8 cellular contexts compared by ENCODE assay signal in the genomic region with DNA sequence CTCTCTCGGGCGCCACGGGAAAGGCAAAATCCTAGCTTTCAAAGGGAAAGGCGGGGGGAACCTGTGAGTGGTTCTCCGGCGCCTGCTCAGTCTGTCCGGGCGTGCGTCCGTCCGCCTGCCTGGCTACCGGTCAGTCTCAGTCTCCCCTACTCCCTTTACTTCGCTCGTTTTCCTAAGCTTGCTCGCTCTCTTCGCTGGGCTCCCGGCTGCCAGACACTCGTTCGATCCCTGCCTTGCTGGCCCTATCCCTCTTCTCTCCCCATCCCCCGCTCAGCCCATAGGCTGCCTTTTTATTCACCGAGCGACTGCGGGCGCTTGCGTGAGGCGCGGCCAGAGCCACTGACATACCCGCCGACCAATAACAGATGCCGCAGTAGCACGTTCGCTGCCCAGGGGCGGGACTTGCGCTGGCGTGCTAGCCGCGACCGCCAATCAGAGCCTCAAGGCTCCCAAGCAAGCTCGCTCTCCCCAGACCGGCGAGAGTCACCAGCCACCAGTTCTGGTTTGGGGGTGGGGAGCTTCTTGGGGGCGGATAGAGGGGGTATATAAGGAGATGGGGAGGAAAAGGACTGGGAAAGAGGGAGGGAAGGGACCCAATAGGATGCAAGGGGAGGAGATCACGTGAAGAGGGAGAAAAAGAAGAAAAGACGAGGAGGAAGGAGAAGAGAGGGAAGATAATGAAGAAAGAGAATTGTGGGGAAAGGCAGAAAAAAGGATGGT. TPM values are rescaled to one million over a fixed set of nuclear protein-coding genes. Genes with fewer than 3 reads are reported as not detected.
DNase-seq lines count a peak whose midpoint lies in the region; ATAC-seq and TF ChIP-seq lines count a peak whose summit lies in the region.

No MANE protein-coding gene starts in this region.

- H3K4me3 ChIP-seq in ACC112 (ENCODE audit: low read depth, low read length) (peak overlapping the region; percentile 93), WERI-Rb-1 (ENCODE audit: low read depth, low read length) (peak overlapping the region; percentile 55), mammary epithelial cell (replicated peaks in 1 of 3; ENCODE audit: insufficient read depth in 1 of 3, low read depth in 2 of 3, low read length in 3 of 3) (peak overlapping the region; percentile 66 to 81 (median 78)), iPS-20b (ENCODE audit: low read length) (peak overlapping the region; percentile 88), skeletal muscle tissue (ENCODE audit: low read length in 3 of 3) (peak overlapping the region; percentile 76 to 94 (median 83))

- 60% methylated on average over 1 of the region's 44 CpGs for WGBS in mammary epithelial cell (ENCODE audit: low coverage, missing lambda C conversion rate)

- H3K4me1 ChIP-seq in ACC112 (ENCODE audit: control insufficient read depth, insufficient read depth, low read length, unreplicated experiment) (peaks cover 4% of the 10 kb centered on the region), mammary epithelial cell (ENCODE audit: insufficient read depth, low read length) (peaks cover 16% of the 10 kb centered on the region), iPS-20b (ENCODE audit: insufficient read depth, low read length) (peaks cover 23% of the 10 kb centered on the region; the same call in 1 of the 2 replicates), skeletal muscle tissue (ENCODE audit: control insufficient read depth in 3 of 3, insufficient read depth in 3 of 3, low read length in 3 of 3) (peaks cover 5 to 10% (median 7%) of the 10 kb centered on the region in 3 donors)

- dilution Hi-C loops in mammary epithelial cell (cut with HindIII; ENCODE audit: low sequenced_read_pairs): no loop called here

- peak overlapping the region; percentile 53 for H3K4me2 ChIP-seq in mammary epithelial cell (ENCODE audit: insufficient read depth, low read depth, low read length)

- H3K36me3 ChIP-seq in ACC112 (ENCODE audit: insufficient read depth, low read length) (no peaks in the 10 kb centered on the region), WERI-Rb-1 (no peaks in the 10 kb centered on the region), mammary epithelial cell (ENCODE audit: insufficient read depth, low read length) (no peaks in the 10 kb centered on the region), iPS-20b (ENCODE audit: insufficient read depth, low read depth, low read length) (no peaks in the 10 kb centered on the region), skeletal muscle tissue (ENCODE audit: control insufficient read depth in 3 of 3, insufficient read depth in 3 of 3, low read length in 3 of 3) (no peaks in the 10 kb centered on the region)

- CTCF ChIA-PET in mammary epithelial cell (lab: Charles Lee; ENCODE audit: low non-redundant PET): no interaction called here

- in situ Hi-C loops in mammary epithelial cell (cut with MboI; ENCODE audit: low sequenced_read_pairs in 2 of 2): no loop called here

- H3K27me3 ChIP-seq in ACC112 (ENCODE audit: insufficient read depth, low read length): no peaks in the 10 kb centered on the region
- no peaks in the 10 kb centered on the region for H3K27me3 ChIP-seq in WERI-Rb-1 (ENCODE audit: insufficient read depth, low read depth, severe bottlenecking)
- H3K27me3 ChIP-seq in mammary epithelial cell (ENCODE audit: insufficient read depth, low read length): no peaks in the 10 kb centered on the region
- no peaks in the 10 kb centered on the region for H3K27me3 ChIP-seq in iPS-20b (ENCODE audit: insufficient read depth, low read length)
- H3K27me3 ChIP-seq in skeletal muscle tissue (ENCODE audit: control insufficient read depth in 3 of 3, insufficient read depth in 3 of 3, low read length in 3 of 3): no peaks in the 10 kb centered on the region

- no peaks in the 10 kb centered on the region for H4K20me1 ChIP-seq in mammary epithelial cell (ENCODE audit: insufficient read depth, low read length)

- DNase-seq in NCI-H2196 (lab: John Stamatoyannopoulos, UW; ENCODE audit: unreplicated experiment): peak; percentile 86
- DNase-seq in WERI-Rb-1: peak; percentile 93
- peak; percentile 89 for DNase-seq in mammary epithelial cell

- no peak for TF ChIP-seq CTCF in WERI-Rb-1 (IDR thresholded peaks at IDR 0.05; ENCODE audit: low read depth, low read length)
- TF ChIP-seq CTCF in mammary epithelial cell (conservative IDR thresholded peaks at IDR 0.05 in 1 of 2, IDR thresholded peaks at IDR 0.05 in 1 of 2; ENCODE audit: extremely low read depth in 1 of 2, insufficient read depth in 1 of 2, low read depth in 1 of 2, low read length in 2 of 2): no peak

- H2AFZ ChIP-seq in ACC112 (ENCODE audit: low read length, unreplicated experiment) (peak overlapping the region; percentile 52), mammary epithelial cell (ENCODE audit: low read depth, low read length) (peak overlapping the region; percentile 61)

- H3K9ac ChIP-seq in mammary epithelial cell (ENCODE audit: insufficient read depth, low read length) (peak overlapping the region; percentile 92), iPS-20b (ENCODE audit: low read depth, low read length) (peak overlapping the region; percentile 85), skeletal muscle tissue (ENCODE audit: low read depth in 1 of 3, low read length in 3 of 3) (peak overlapping the region; percentile 74 to 88 (median 87))

- ATAC-seq in GM18868 (IDR thresholded peaks at IDR 0.05; ENCODE audit: unreplicated experiment): peak; percentile 87
- peak; percentile 96 for ATAC-seq in HG03103 (IDR thresholded peaks at IDR 0.05; ENCODE audit: low read depth, unreplicated experiment)

- H3K27ac ChIP-seq in ACC112 (ENCODE audit: low read depth, low read length) (peak overlapping the region; percentile 77), WERI-Rb-1 (peak overlapping the region; percentile 95), mammary epithelial cell (ENCODE audit: insufficient read depth, low read depth, low read length) (peak overlapping the region; percentile 90), iPS-20b (ENCODE audit: low read length) (peak overlapping the region; percentile 40), skeletal muscle tissue (ENCODE audit: low read depth, low read length) (peak overlapping the region; percentile 79)

- no TSS peak for BruUV-seq in mammary epithelial cell (replicated peaks; lab: Mats Ljungman, UMichigan)

- intact Hi-C loops in mammary epithelial cell (cut with micrococcal nuclease): loop anchor here (1.0 to 5.0 kb wide), 2 partner anchors 30 to 162 kb away; a partner anchor contains a TSS

- H3K79me2 ChIP-seq in ACC112 (ENCODE audit: control insufficient read depth, insufficient read depth, low read length, unreplicated experiment) (peaks cover 21% of the 10 kb centered on the region), mammary epithelial cell (ENCODE audit: insufficient read depth, low read length) (peaks cover 44% of the 10 kb centered on the region)

- H3K9me3 ChIP-seq in WERI-Rb-1 (ENCODE audit: severe bottlenecking) (no peaks in the 10 kb centered on the region), mammary epithelial cell (replicated peaks; ENCODE audit: insufficient read depth, low read length) (no peaks in the 10 kb centered on the region), iPS-20b (ENCODE audit: insufficient read depth, low read depth, low read length) (no peaks in the 10 kb centered on the region), skeletal muscle tissue (ENCODE audit: control insufficient read depth in 3 of 3, low read length in 3 of 3) (no peaks in the 10 kb centered on the region)

RNA-seq across cellular contexts. Expression of a gene that starts 30.0 kb away (rescaled TPM):
- total RNA-seq in mammary epithelial cell (10 to 100 TPM; 25.7 to 34.0 TPM), skeletal muscle tissue (16.2 TPM)
- 15.6 TPM for polyA plus RNA-seq in mammary epithelial cell
- polyA minus RNA-seq in mammary epithelial cell: 37.5 TPM

Comparison
In these comparisons a context has a peak if more than half of its experiments do, and no peak if none do; other contexts are left out.
1. Peak in every context shown above with its lines: DNase-seq, ATAC-seq, H3K4me3 ChIP-seq and H3K27ac ChIP-seq.
2. H3K27ac ChIP-seq: peak in every context shown above with its lines; median percentile 95 in WERI-Rb-1; 90 in mammary epithelial cell; 79 in skeletal muscle tissue; 77 in ACC112; 40 in iPS-20b.